ENCODE assay signal across 8 cellular contexts in genomic region chr2:200509608-200510433, GRCh38. TPM values are rescaled to one million over a fixed set of nuclear protein-coding genes. Genes with fewer than 3 reads are reported as not detected.
DNase-seq lines count a peak whose midpoint lies in the region; ATAC-seq and TF ChIP-seq lines count a peak whose summit lies in the region.

Gene KCTD18 (minus strand): TSS chr2:200510068. CDS start chr2:200507016, 3,052 bp downstream.

- H3K9me3 ChIP-seq in mucosa of descending colon = no peaks in the 10 kb centered on the region

- H3K27ac ChIP-seq in epithelial cell of prostate = peak within 1 kb of the TSS; percentile 51

- peak; percentile 93 for TF ChIP-seq CTCF in mucosa of descending colon (IDR thresholded peaks at IDR 0.05)

- DNase-seq in DMS114 treated with DMSO at 0.1 percent for 48 hours (lab: John Stamatoyannopoulos, UW; ENCODE audit: unreplicated experiment) (peak; percentile 52), HuH-7 (ENCODE audit: low spot score) (peak; percentile 88), OCI-M1 (lab: John Stamatoyannopoulos, UW) (peak; percentile 93), activated T-cell treated with anti-CD3 and anti-CD28 coated beads for 4 hours (peak; percentile 88), epithelial cell of prostate (ENCODE audit: low read depth, low spot score) (no peak), mucosa of descending colon (peak; percentile 93 to 97 (median 96))
- peak; percentile 88 for DNase-seq in stimulated activated CD8-positive, alpha-beta memory T cell treated with anti-CD3 and anti-CD28 coated beads, Interleukin-4, amount 100 ng/mL, for 24 hours (ENCODE audit: low read depth)

- intact Hi-C loops in mucosa of descending colon (cut with DNase I, micrococcal nuclease) = no loop called here

- H3K4me1 ChIP-seq in mucosa of descending colon (ENCODE audit: low read depth) = peaks cover 6% of the 10 kb centered on the region

- peak within 1 kb of the TSS; percentile 67 for H3K4me3 ChIP-seq in mucosa of descending colon

- no peaks in the 10 kb centered on the region for H3K36me3 ChIP-seq in mucosa of descending colon (ENCODE audit: low read depth)

- ATAC-seq in GM21515 (IDR thresholded peaks at IDR 0.05; ENCODE audit: unreplicated experiment) (peak; percentile 99), mucosa of descending colon (peak; percentile 99)

RNA-seq across cellular contexts. Expression of gene KCTD18, which starts in this region (rescaled TPM):
- 10 to 100 TPM; 14.1 to 16.6 (median 14.8) TPM for total RNA-seq in mucosa of descending colon
